21 cellular contexts compared by ENCODE assay signal in genomic region chr12:11886339-11886738, GRCh38.
DNase-seq lines count a peak whose midpoint lies in the region; ATAC-seq, FAIRE-seq and TF ChIP-seq lines count a peak whose summit lies in the region.
"Had no signal": no experiment of that assay in that cellular context is flagged by ENCODE, and none has a peak within 500 bp of the region (broad histone marks: within the 10 kb centered on the region; RNA-seq: fewer than 3 reads in every experiment).

No MANE protein-coding gene starts in this region.

- FAIRE-seq in GM12878 (lab: Jason Lieb, UNC), result no peak
- FAIRE-seq: A204.1 had no signal

- ATAC-seq in GM12878 (no peak), upper lobe of right lung (no peak), GM18868 (IDR thresholded peaks at IDR 0.05; ENCODE audit: unreplicated experiment) (no peak), GM21515 (IDR thresholded peaks at IDR 0.05; ENCODE audit: unreplicated experiment) (no peak)
- ATAC-seq: sciatic nerve had no signal

- TF ChIP-seq POLR2A in GM12878 (IDR thresholded peaks at IDR 0.05; ENCODE audit: low read depth, low read length) (no peak), stomach (IDR thresholded peaks at IDR 0.05) (no peak)

- peaks cover 31 to 70% of the 10 kb centered on the region in 2 experiments for H3K36me3 ChIP-seq in GM12878 (ENCODE audit: control insufficient read depth in 2 of 2, insufficient read depth in 2 of 2, low read length in 1 of 2)
- H3K36me3 ChIP-seq in hepatocyte (replicated peaks; ENCODE audit: insufficient read depth, low read depth), result no peaks in the 10 kb centered on the region
- peaks cover 7 to 62% (median 53%) of the 10 kb centered on the region in 4 donors for H3K36me3 ChIP-seq in stomach
- peaks cover 40% of the 10 kb centered on the region for H3K36me3 ChIP-seq in upper lobe of right lung
- H3K36me3 ChIP-seq: WERI-Rb-1 had no signal

- H3K27ac ChIP-seq in GM12878 (ENCODE audit: control insufficient read depth, insufficient read depth), result no peak overlapping the region
- H3K27ac ChIP-seq in hepatocyte, result peak overlapping the region; percentile 88
- H3K27ac ChIP-seq in stomach, result peak overlapping the region in 4 of 5 donors; percentile 54 to 89 (median 78)
- H3K27ac ChIP-seq in upper lobe of right lung, result no peak overlapping the region
- H3K27ac ChIP-seq: neutrophil, WERI-Rb-1 had no signal

- no peaks in the 10 kb centered on the region for H3K9me2 ChIP-seq in hepatocyte (replicated peaks; ENCODE audit: insufficient read depth)

- H3K36me3 Mint-ChIP-seq in activated CD4-positive, alpha-beta T cell treated with anti-CD3 and anti-CD28 coated beads, Interleukin-2, amount 10 ng/mL, durations not matched to agents 24 days and 14 days (ENCODE audit: low read depth), result peaks cover 95% of the 10 kb centered on the region

- peaks cover 5% of the 10 kb centered on the region for H3K79me2 ChIP-seq in GM12878 (ENCODE audit: control insufficient read depth, insufficient read depth, low read length)
- no peaks in the 10 kb centered on the region for H3K79me2 ChIP-seq in hepatocyte

- no peak overlapping the region for H3K4me3 Mint-ChIP-seq in activated CD4-positive, alpha-beta T cell treated with anti-CD3 and anti-CD28 coated beads, Interleukin-2, amount 10 ng/mL, durations not matched to agents 24 days and 14 days
- H3K4me3 Mint-ChIP-seq: HFFc6 had no signal

- H3K4me1 Mint-ChIP-seq in activated CD4-positive, alpha-beta T cell treated with anti-CD3 and anti-CD28 coated beads, Interleukin-2, amount 10 ng/mL, durations not matched to agents 24 days and 14 days, result peaks cover 51% of the 10 kb centered on the region

- no peak overlapping the region for H2AFZ ChIP-seq in GM12878 (ENCODE audit: control insufficient read depth, low read depth, low read length)
- no peak overlapping the region for H2AFZ ChIP-seq in hepatocyte

- SMC1A ChIA-PET in GM12878 (lab: Charles Lee; ENCODE audit: uncharacterized antibody, unreplicated experiment), result interaction anchor here (1.3 kb wide), 1 partner anchor 125 kb away, joined by 3 read pairs; no protein-coding TSS in a partner anchor

- no peaks in the 10 kb centered on the region for H4K20me1 ChIP-seq in GM12878 (ENCODE audit: control insufficient read depth, insufficient read depth)
- H4K20me1 ChIP-seq in hepatocyte (ENCODE audit: insufficient read depth, poor library complexity, severe bottlenecking), result no peaks in the 10 kb centered on the region

- TF ChIP-seq RAD21 in GM12878 (IDR thresholded peaks at IDR 0.05; ENCODE audit: insufficient read depth, low read depth, low read length), result no peak

- peaks cover 32% of the 10 kb centered on the region for H3K4me1 ChIP-seq in GM12878 (ENCODE audit: control insufficient read depth, insufficient read depth, low read length)
- H3K4me1 ChIP-seq in hepatocyte (ENCODE audit: insufficient read depth), result peaks cover 17% of the 10 kb centered on the region
- peaks cover 30 to 65% (median 44%) of the 10 kb centered on the region in 4 donors for H3K4me1 ChIP-seq in stomach
- H3K4me1 ChIP-seq in upper lobe of right lung, result peaks cover 17% of the 10 kb centered on the region

- intact Hi-C loops in activated CD4-positive, alpha-beta T cell treated with anti-CD3 and anti-CD28 coated beads, Interleukin-2, amount 10 ng/mL, durations not matched to agents 24 days and 14 days (cut with micrococcal nuclease), result loop anchor here (5.0 kb wide), 1 partner anchor 44 kb away; no protein-coding TSS in a partner anchor
- intact Hi-C loops in GM12878 (cut with micrococcal nuclease; ENCODE audit: unreplicated experiment) (no loop called here), stomach (cut with DNase I; ENCODE audit: low total_unique reads) (no loop called here), upper lobe of right lung (cut with DNase I) (no loop called here)

- TF ChIP-seq EP300 in GM12878 (IDR thresholded peaks at IDR 0.05; ENCODE audit: borderline replicate concordance in 1 of 2, control insufficient read depth in 1 of 2, low read depth in 2 of 2, low read length in 2 of 2) (no peak), stomach (IDR thresholded peaks at IDR 0.05) (no peak)

- POLR2A ChIA-PET in GM12878 (lab: Charles Lee), result no interaction called here

- H3K9me3 ChIP-seq in GM12878 (replicated peaks; ENCODE audit: control insufficient read depth, insufficient read depth, low read length) (no peaks in the 10 kb centered on the region), hepatocyte (ENCODE audit: low read depth) (no peaks in the 10 kb centered on the region), stomach (no peaks in the 10 kb centered on the region), upper lobe of right lung (no peaks in the 10 kb centered on the region)
- H3K9me3 ChIP-seq: neutrophil, tibial nerve had no signal

- WGBS in GM12878 (ENCODE audit: insufficient coverage, insufficient replicate concordance, low lambda C conversion rate, missing lambda C conversion rate), result 97% methylated on average over 3 of the region's 3 CpGs
- WGBS in hepatocyte (ENCODE audit: low lambda C conversion rate, missing lambda C conversion rate), result 94% methylated on average over 3 of the region's 3 CpGs
- WGBS in stomach, 5 donors, result 78 to 90% (median 81%) methylated on average over 3 of the region's 3 CpGs

- H3K27me3 Mint-ChIP-seq in activated CD4-positive, alpha-beta T cell treated with anti-CD3 and anti-CD28 coated beads, Interleukin-2, amount 10 ng/mL, durations not matched to agents 24 days and 14 days, result no peaks in the 10 kb centered on the region

- no peak overlapping the region for H3K9ac ChIP-seq in GM12878 (ENCODE audit: control insufficient read depth, insufficient read depth, low read length)

- TSS peak; percentile 9 for BruUV-seq in GM12878 (replicated peaks; lab: Mats Ljungman, UMichigan)

- TF ChIP-seq CTCF in GM12878 (IDR thresholded peaks at IDR 0.05 in 2 of 3, conservative IDR thresholded peaks at IDR 0.05 in 1 of 3; ENCODE audit: control insufficient read depth in 2 of 3, extremely low read depth in 1 of 3, insufficient read depth in 1 of 3, low read depth in 3 of 3, low read length in 3 of 3) (no peak), hepatocyte (IDR thresholded peaks at IDR 0.05; ENCODE audit: poor library complexity) (no peak), stomach (IDR thresholded peaks at IDR 0.05) (no peak), upper lobe of right lung (IDR thresholded peaks at IDR 0.05) (no peak)

- in situ Hi-C loops in GM12878 (cut with MboI), result no loop called here

- peaks cover 23% of the 10 kb centered on the region for H3K9me3 Mint-ChIP-seq in activated CD4-positive, alpha-beta T cell treated with anti-CD3 and anti-CD28 coated beads, Interleukin-2, amount 10 ng/mL, durations not matched to agents 24 days and 14 days
- H3K9me3 Mint-ChIP-seq: HFFc6 had no signal

- RAD21 ChIA-PET in GM12878 (lab: Charles Lee; ENCODE audit: unreplicated experiment), result interaction anchor here (1.2 kb wide), 1 partner anchor 159 kb away, joined by 3 read pairs; no protein-coding TSS in a partner anchor

- CTCF ChIA-PET in GM12878 (lab: Yijun Ruan, JAX), result interaction anchor here (1.2 kb wide), 1 partner anchor 123 kb away, joined by 6 read pairs; no protein-coding TSS in a partner anchor

- H3K4me2 ChIP-seq in GM12878 (ENCODE audit: control insufficient read depth, insufficient read depth) (no peak overlapping the region), hepatocyte (peak overlapping the region; percentile 50)

- H3K4me3 ChIP-seq in GM12878, result no peak overlapping the region
- no peak overlapping the region for H3K4me3 ChIP-seq in hepatocyte
- H3K4me3 ChIP-seq in stomach, result no peak overlapping the region
- no peak overlapping the region for H3K4me3 ChIP-seq in upper lobe of right lung
- H3K4me3 ChIP-seq: tibial nerve had no signal

- H3K27me3 ChIP-seq in GM12878 (replicated peaks in 1 of 2; ENCODE audit: control insufficient read depth in 2 of 2, insufficient read depth in 2 of 2, low read length in 1 of 2) (no peaks in the 10 kb centered on the region), hepatocyte (no peaks in the 10 kb centered on the region), stomach (no peaks in the 10 kb centered on the region), upper lobe of right lung (no peaks in the 10 kb centered on the region)
- H3K27me3 ChIP-seq: neutrophil, tibial nerve had no signal

- peak overlapping the region; percentile 41 for H3K27ac Mint-ChIP-seq in activated CD4-positive, alpha-beta T cell treated with anti-CD3 and anti-CD28 coated beads, Interleukin-2, amount 10 ng/mL, durations not matched to agents 24 days and 14 days
- H3K27ac Mint-ChIP-seq: activated T-helper 2 cell treated with anti-CD3 and anti-CD28 coated beads, Interferon-gamma antibody, Interleukin-2, Interleukin-4, amounts not matched to agents 10 μg/mL and 5 μg/mL and 100 μg/mL, durations not matched to agents 14 hours and 24 hours and 36 hours had no signal

- DNase-seq in activated CD4-positive, alpha-beta T cell treated with anti-CD3 and anti-CD28 coated beads, Interleukin-2, amount 10 ng/mL, durations not matched to agents 24 days and 14 days, result no peak
- DNase-seq in activated CD4-positive, alpha-beta T cell treated with anti-CD3 and anti-CD28 coated beads for 48 hours, result no peak
- no peak for DNase-seq in GM12878 (ENCODE audit: low read depth, low spot score)
- DNase-seq in hepatocyte (ENCODE audit: low spot score), result no peak
- DNase-seq in stomach, result no peak
- no peak for DNase-seq in upper lobe of right lung
- DNase-seq: amniotic stem cell; DND-41; HFFc6; Right ventricle myocardium superior; stimulated activated CD4-positive, alpha-beta T cell treated with anti-CD3 and anti-CD28 coated beads, Interleukin-4, amount 100 ng/mL, for 24 hours; stimulated activated CD8-positive, alpha-beta memory T cell treated with anti-CD3 and anti-CD28 coated beads, Interleukin-4, amount 100 ng/mL, for 48 hours; T-helper 1 cell; WERI-Rb-1 had no signal

TF ChIP-seq in GM12878, 131 proteins besides CTCF, POLR2A, EP300 and RAD21:
- TF ChIP-seq PAX5 (IDR thresholded peaks at IDR 0.05; ENCODE audit: borderline replicate concordance, low read depth, low read length), result no peak

Comparison
In these comparisons a context has a peak if more than half of its experiments do, and no peak if none do; other contexts are left out.
1. H3K27ac ChIP-seq: peak in hepatocyte (single experiment) and stomach (4 of 5); none in GM12878 (single experiment) and upper lobe of right lung (single experiment).